Comparison of ENCODE assay signal across 23 cellular contexts in genomic region chr7:12370249-12370648, GRCh38. TPM values are rescaled to one million over a fixed set of nuclear protein-coding genes. Genes with fewer than 3 reads are reported as not detected.
"Had no signal": no experiment of that assay in that cellular context is flagged by ENCODE, and none has a peak within 500 bp of the region (broad histone marks: within the 10 kb centered on the region; RNA-seq: fewer than 3 reads in every experiment).

No MANE protein-coding gene starts in this region.

- DNase-seq: activated B cell treated with CpG ODN at 0.5 μM for 24 hours; activated CD4-positive, alpha-beta memory T cell treated with anti-CD3 and anti-CD28 coated beads for 36 hours; activated CD4-positive, alpha-beta T cell treated with anti-CD3 and anti-CD28 coated beads, Interleukin-2, amount 10 ng/mL, durations not matched to agents 7 days and 5 days; activated CD8-positive, alpha-beta memory T cell treated with anti-CD3 and anti-CD28 coated beads for 24 hours; activated effector memory CD4-positive, alpha-beta T cell treated with anti-CD3 and anti-CD28 coated beads, Interleukin-2, amount 50 U/mL, for 16 hours; activated naive CD4-positive, alpha-beta T cell treated with Interleukin-2 at 50 U/mL for 16 hours; activated naive CD8-positive, alpha-beta T cell treated with anti-CD3 and anti-CD28 coated beads, Interleukin-2, amount 50 U/mL, for 24 hours; activated T-cell treated with anti-CD3 and anti-CD28 coated beads, Interleukin-2, amount 50 U/mL, for 4 hours; amygdala; KG1; NCI-H1048; NCI-H146; NCI-H187 treated with DMSO at 0.1 percent for 48 hours; NCI-H2081 treated with DMSO at 0.1 percent for 48 hours; NCI-H526; NK-92 treated with Interleukin-12 subunit alpha and Interleukin-12 subunit beta, amount 100 ng/mL, for 24 hours; OCI-M1; RPMI8226; SHP77; T-helper 17 cell; T-helper 9 cell had no signal

- H3K27me3 ChIP-seq: SJSA1 had no signal

- H3K9me3 ChIP-seq: SJSA1 had no signal

- H3K36me3 ChIP-seq: SJSA1 had no signal

- H3K27ac ChIP-seq: SJSA1 had no signal

- ATAC-seq: activated naive CD4-positive, alpha-beta T cell treated with anti-CD3 and anti-CD28 coated beads, Interleukin-2, amount 50 U/mL, for 72 hours; activated naive CD8-positive, alpha-beta T cell treated with anti-CD3 and anti-CD28 coated beads, Interleukin-2, amount 50 U/mL, for 24 hours; activated T-cell treated with anti-CD3 and anti-CD28 coated beads, Interleukin-2, amount 50 U/mL, for 4 hours; T-helper 17 cell had no signal

- H3K4me3 ChIP-seq: SJSA1 had no signal

- H3K4me1 ChIP-seq: SJSA1 had no signal

RNA-seq across cellular contexts. Expression of gene VWDE, which starts 33.4 kb away (rescaled TPM):
- total RNA-seq: activated B cell treated with CpG ODN at 0.5 μM for 24 hours, SJSA1 had no signal
